Comparison of ENCODE assay signal across 31 cellular contexts in the genomic region with DNA sequence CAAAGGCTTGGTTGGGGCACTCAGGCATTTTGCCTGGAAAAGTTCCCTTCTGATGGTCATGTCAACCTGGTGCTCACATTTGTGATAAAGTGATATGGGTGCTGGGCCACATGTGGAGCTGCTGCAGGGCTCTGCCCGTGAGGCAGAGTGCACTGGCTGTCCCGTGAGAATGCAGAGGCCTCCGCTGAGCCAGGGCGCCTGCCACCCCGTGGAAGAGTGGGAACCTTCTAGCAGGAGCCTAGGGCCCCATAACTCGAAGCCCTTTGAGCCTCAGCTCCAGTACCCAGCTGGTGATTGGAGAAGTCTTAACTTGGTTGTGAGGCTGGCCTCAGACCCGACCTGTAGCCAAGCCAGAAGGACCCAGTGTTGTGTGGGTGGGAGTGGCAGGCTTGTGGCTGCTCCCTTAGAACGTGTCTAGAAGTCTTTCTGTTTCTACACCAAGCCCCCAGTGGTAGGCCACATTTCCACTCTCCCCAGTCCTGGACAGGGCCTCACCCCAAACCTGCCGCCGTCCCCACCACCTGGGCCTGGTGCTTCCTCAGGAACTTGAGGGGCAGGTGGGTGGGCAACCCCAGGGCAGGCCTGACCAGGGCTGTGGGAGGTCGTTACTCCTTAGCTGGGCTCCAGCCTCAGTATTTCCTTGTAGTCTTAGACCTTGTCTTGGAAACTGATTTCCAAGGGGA. TPM values are rescaled to one million over a fixed set of nuclear protein-coding genes. Genes with fewer than 3 reads are reported as not detected.
DNase-seq lines count a peak whose midpoint lies in the region; ATAC-seq and TF ChIP-seq lines count a peak whose summit lies in the region.
"Had no signal": no experiment of that assay in that cellular context is flagged by ENCODE, and none has a peak within 500 bp of the region (broad histone marks: within the 10 kb centered on the region; RNA-seq: fewer than 3 reads in every experiment).

No MANE protein-coding gene starts in this region.

- no peak for TF ChIP-seq CTCF in RWPE1 (conservative IDR thresholded peaks at IDR 0.05; ENCODE audit: low read depth)
- TF ChIP-seq CTCF in esophagus muscularis mucosa (IDR thresholded peaks at IDR 0.05), result no peak

- H3K4me3 ChIP-seq in GM23248 (no peak overlapping the region), esophagus muscularis mucosa (no peak overlapping the region)
- H3K4me3 ChIP-seq: heart left ventricle, right lobe of liver had no signal

- WGBS in GM23248 (ENCODE audit: low coverage in 1 of 2, low lambda C conversion rate in 2 of 2, missing lambda C conversion rate in 2 of 2), 2 experiments, result 74 to 87% methylated on average over 11 of the region's 11 CpGs
- WGBS in esophagus muscularis mucosa, result 65% methylated on average over 5 of the region's 11 CpGs

- H2AFZ ChIP-seq in GM23248, result no peak overlapping the region

- POLR2A ChIA-PET in RWPE1 (lab: Yijun Ruan, JAX; ENCODE audit: low non-redundant PET), result no interaction called here

- CTCF ChIA-PET in RWPE1 (lab: Yijun Ruan, JAX), result no interaction called here

- H3K27ac ChIP-seq in GM23248 (peak overlapping the region; percentile 0; the same call in 1 of the 2 replicates), RWPE1 (peak overlapping the region; percentile 61), esophagus muscularis mucosa (replicated peaks in 1 of 4) (no peak overlapping the region)
- H3K27ac ChIP-seq: foreskin keratinocyte, neutrophil had no signal

- H3K4me1 ChIP-seq in GM23248 (ENCODE audit: insufficient read depth) (peaks cover 18% of the 10 kb centered on the region), esophagus muscularis mucosa (peaks cover 21 to 29% (median 25%) of the 10 kb centered on the region in 4 donors)

- peaks cover 4% of the 10 kb centered on the region; the same call in 1 of the 2 replicates for H4K20me1 ChIP-seq in GM23248 (ENCODE audit: insufficient read depth)

- no peaks in the 10 kb centered on the region for H3K27me3 Mint-ChIP-seq in stimulated activated memory B cell treated with anti-CD40 and anti-IgM and Interleukin-4, amounts not matched to agents 10 μg/mL and 1 μg/mL and 100 μg/mL, for 72 hours
- H3K27me3 Mint-ChIP-seq: activated CD4-positive, alpha-beta T cell treated with anti-CD3 and anti-CD28 coated beads for 36 hours; activated CD8-positive, alpha-beta T cell treated with anti-CD3 and anti-CD28 coated beads for 36 hours; activated naive CD8-positive, alpha-beta T cell; CD4-positive, CD25-positive, alpha-beta regulatory T cell; effector memory CD8-positive, alpha-beta T cell had no signal

- TF ChIP-seq POLR2A in esophagus muscularis mucosa (IDR thresholded peaks at IDR 0.05; ENCODE audit: low read depth), result no peak

- H3K36me3 Mint-ChIP-seq in stimulated activated memory B cell treated with anti-CD40 and anti-IgM and Interleukin-4, amounts not matched to agents 10 μg/mL and 1 μg/mL and 100 μg/mL, for 72 hours, result peaks cover 37% of the 10 kb centered on the region

- H3K36me3 ChIP-seq in GM23248 (ENCODE audit: low read depth), result peaks cover 40% of the 10 kb centered on the region
- peaks cover 46 to 70% (median 62%) of the 10 kb centered on the region in 4 donors for H3K36me3 ChIP-seq in esophagus muscularis mucosa

- peaks cover 56% of the 10 kb centered on the region for H3K79me2 ChIP-seq in GM23248 (ENCODE audit: insufficient read depth)

- DNase-seq in GM23248, result no peak
- DNase-seq in RWPE1 (ENCODE audit: low spot score), result no peak
- DNase-seq in esophagus muscularis mucosa (ENCODE audit: extremely low spot score), result peak; percentile 87
- no peak for DNase-seq in SW480 (ENCODE audit: low spot score)
- DNase-seq in NCI-H345 (lab: John Stamatoyannopoulos, UW), result no peak
- DNase-seq: activated CD4-positive, alpha-beta T cell treated with anti-CD3 and anti-CD28 coated beads for 36 hours; activated CD8-positive, alpha-beta T cell treated with anti-CD3 and anti-CD28 coated beads for 36 hours; activated effector memory CD4-positive, alpha-beta T cell treated with anti-CD3 and anti-CD28 coated beads, Interleukin-2, amount 50 U/mL, for 16 hours; activated T-cell treated with anti-CD3 and anti-CD28 coated beads for 4 hours; anterior cingulate cortex; CD4-positive, CD25-positive, alpha-beta regulatory T cell; effector memory CD8-positive, alpha-beta T cell; foreskin keratinocyte; heart left ventricle; Karpas-422; left ventricle myocardium superior; NCI-H1436; NCI-H2081; NCI-H2227 treated with DMSO at 0.1 percent for 48 hours; NCI-H526 treated with DMSO at 0.1 percent for 48 hours; NK-92 treated with Interleukin-12 subunit alpha and Interleukin-12 subunit beta, amount 100 ng/mL, for 24 hours; stimulated activated CD4-positive, alpha-beta T cell treated with anti-CD3 and anti-CD28 coated beads, Interleukin-4, amount 100 ng/mL, for 1 hour had no signal

- no peak overlapping the region for H3K9ac ChIP-seq in GM23248

- H3K4me3 Mint-ChIP-seq in stimulated activated memory B cell treated with anti-CD40 and anti-IgM and Interleukin-4, amounts not matched to agents 10 μg/mL and 1 μg/mL and 100 μg/mL, for 72 hours, result no peak overlapping the region
- H3K4me3 Mint-ChIP-seq: activated CD4-positive, alpha-beta T cell treated with anti-CD3 and anti-CD28 coated beads for 36 hours; activated CD8-positive, alpha-beta T cell treated with anti-CD3 and anti-CD28 coated beads for 36 hours; activated naive CD8-positive, alpha-beta T cell; CD4-positive, CD25-positive, alpha-beta regulatory T cell; effector memory CD8-positive, alpha-beta T cell had no signal

- no peaks in the 10 kb centered on the region for H3K9me3 ChIP-seq in GM23248 (ENCODE audit: low read depth)
- H3K9me3 ChIP-seq in esophagus muscularis mucosa, result no peaks in the 10 kb centered on the region
- H3K9me3 ChIP-seq: heart left ventricle, neutrophil, right lobe of liver had no signal

- intact Hi-C loops in esophagus muscularis mucosa (cut with DNase I), result no loop called here

- peak overlapping the region; percentile 17 for H3K27ac Mint-ChIP-seq in stimulated activated memory B cell treated with anti-CD40 and anti-IgM and Interleukin-4, amounts not matched to agents 10 μg/mL and 1 μg/mL and 100 μg/mL, for 72 hours
- H3K27ac Mint-ChIP-seq: activated CD4-positive, alpha-beta T cell treated with anti-CD3 and anti-CD28 coated beads for 36 hours; activated CD8-positive, alpha-beta T cell treated with anti-CD3 and anti-CD28 coated beads for 36 hours; activated naive CD8-positive, alpha-beta T cell; progenitor cell of endocrine pancreas had no signal

- H3K27me3 ChIP-seq in GM23248 (replicated peaks; ENCODE audit: insufficient read depth) (no peaks in the 10 kb centered on the region), esophagus muscularis mucosa (no peaks in the 10 kb centered on the region)
- H3K27me3 ChIP-seq: foreskin keratinocyte, heart left ventricle, right lobe of liver had no signal

- H3K4me2 ChIP-seq in GM23248 (ENCODE audit: unreplicated experiment), result no peak overlapping the region

- peaks cover 15% of the 10 kb centered on the region for H3K4me1 Mint-ChIP-seq in stimulated activated memory B cell treated with anti-CD40 and anti-IgM and Interleukin-4, amounts not matched to agents 10 μg/mL and 1 μg/mL and 100 μg/mL, for 72 hours

- H3F3A ChIP-seq in GM23248 (ENCODE audit: insufficient read depth), result peaks cover 72% of the 10 kb centered on the region

- no peak for ATAC-seq in stimulated activated memory B cell treated with anti-CD40 and anti-IgM and Interleukin-4, amounts not matched to agents 10 μg/mL and 1 μg/mL and 100 μg/mL, for 72 hours
- no peak for ATAC-seq in HG03139 (IDR thresholded peaks at IDR 0.05; ENCODE audit: unreplicated experiment)
- ATAC-seq: activated CD4-positive, alpha-beta T cell treated with anti-CD3 and anti-CD28 coated beads for 36 hours; activated CD8-positive, alpha-beta T cell treated with anti-CD3 and anti-CD28 coated beads for 36 hours; effector memory CD8-positive, alpha-beta T cell; esophagus mucosa; foreskin keratinocyte; heart left ventricle; left ventricle myocardium superior; Right ventricle myocardium inferior; SK-N-SH treated with all-trans-retinoic acid at 6 μM for 48 hours had no signal

- no peak for TF ChIP-seq EP300 in esophagus muscularis mucosa (IDR thresholded peaks at IDR 0.05)

- H3K9me2 ChIP-seq in GM23248 (ENCODE audit: insufficient read depth), result no peaks in the 10 kb centered on the region

- no peaks in the 10 kb centered on the region for H3K9me3 Mint-ChIP-seq in stimulated activated memory B cell treated with anti-CD40 and anti-IgM and Interleukin-4, amounts not matched to agents 10 μg/mL and 1 μg/mL and 100 μg/mL, for 72 hours
- H3K9me3 Mint-ChIP-seq: activated CD8-positive, alpha-beta T cell treated with anti-CD3 and anti-CD28 coated beads for 36 hours; CD4-positive, CD25-positive, alpha-beta regulatory T cell; effector memory CD8-positive, alpha-beta T cell had no signal

- in situ Hi-C loops in GM23248 (cut with MboI), result no loop called here

RNA-seq across cellular contexts. Expression of a gene that starts 19.7 kb away (rescaled TPM):
- total RNA-seq in GM23248 (2014; rRNA removed; shearing (Covaris generic)), result 477 and 510 TPM in 2 replicates
- 362 and 387 TPM in 2 replicates for polyA plus RNA-seq in GM23248 (2016; fragmentation: Nextera tagmentation; extraction: Ambion mirVana)
- 100 to 1,000 TPM in 1 of 4 donors, 10 to 100 TPM in 3; 67.7 to 110 (median 89.6) TPM for total RNA-seq in esophagus muscularis mucosa

RNA-seq across cellular contexts. Expression of a gene that starts 51.7 kb away (rescaled TPM):
- 45.0 and 62.0 TPM in 2 replicates for total RNA-seq in GM23248 (2014; rRNA removed; shearing (Covaris generic))
- polyA plus RNA-seq in GM23248 (2016; fragmentation: Nextera tagmentation; extraction: Ambion mirVana), result 54.4 and 59.1 TPM in 2 replicates
- 10 to 100 TPM; 21.4 to 28.9 (median 23.8) TPM for total RNA-seq in esophagus muscularis mucosa

Comparison
In these comparisons a context has a peak if more than half of its experiments do, and no peak if none do; other contexts are left out.
1. H3K27ac ChIP-seq: peak in GM23248 (single experiment) and RWPE1 (single experiment); none in esophagus muscularis mucosa (0 of 4).